23 cellular contexts compared by ENCODE assay signal in the genomic region with DNA sequence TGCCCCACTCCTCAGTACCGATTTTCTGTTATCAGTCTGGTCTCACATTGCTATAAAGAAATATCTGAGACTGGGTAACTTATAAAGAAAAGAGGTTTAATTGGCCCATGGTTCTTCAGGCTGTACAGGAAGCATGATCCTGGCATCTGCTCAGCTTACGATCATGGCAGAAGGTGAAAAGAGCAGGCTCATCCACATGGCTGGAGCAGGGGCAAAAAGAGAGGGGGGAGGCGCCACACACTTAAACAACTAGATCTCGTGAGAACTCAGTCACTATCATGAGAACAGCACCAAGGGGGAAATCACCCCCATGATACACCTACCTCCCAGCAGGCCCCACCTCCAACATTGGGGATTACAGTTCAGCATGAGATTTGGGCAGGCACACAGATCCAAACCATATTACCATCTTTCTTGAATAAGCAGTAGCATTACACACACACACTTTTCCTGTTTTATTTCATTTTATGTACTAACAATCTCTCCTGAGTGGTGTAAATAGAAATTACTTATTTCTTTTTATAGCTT. TPM values are rescaled to one million over a fixed set of nuclear protein-coding genes. Genes with fewer than 3 reads are reported as not detected.
DNase-seq lines count a peak whose midpoint lies in the region; ATAC-seq, FAIRE-seq and TF ChIP-seq lines count a peak whose summit lies in the region.
"Had no signal": no experiment of that assay in that cellular context is flagged by ENCODE, and none has a peak within 500 bp of the region (broad histone marks: within the 10 kb centered on the region; RNA-seq: fewer than 3 reads in every experiment).

No MANE protein-coding gene starts in this region.

- TF ChIP-seq POLR2A in HepG2 (IDR thresholded peaks at IDR 0.05; ENCODE audit: insufficient read depth in 1 of 2, low read depth in 2 of 2, low read length in 2 of 2), result no peak

- no peak overlapping the region for H3K4me3 Mint-ChIP-seq in Caco-2 (ENCODE audit: unreplicated experiment)
- H3K4me3 Mint-ChIP-seq in brain, result no peak overlapping the region
- no peak overlapping the region for H3K4me3 Mint-ChIP-seq in progenitor cell of endocrine pancreas (ENCODE audit: low read depth)
- H3K4me3 Mint-ChIP-seq in activated naive CD4-positive, alpha-beta T cell treated with anti-CD3 and anti-CD28 coated beads, Interleukin-2, amount 10 ng/mL, durations not matched to agents 7 days and 5 days, result no peak overlapping the region
- H3K4me3 Mint-ChIP-seq: CD8-positive, alpha-beta T cell had no signal

- intact Hi-C loops in Caco-2 (cut with micrococcal nuclease; ENCODE audit: unreplicated experiment) (no loop called here), HepG2 (cut with micrococcal nuclease; ENCODE audit: unreplicated experiment) (no loop called here)

- H3K9ac ChIP-seq in HepG2 (ENCODE audit: insufficient read depth, low read depth, low read length), result no peak overlapping the region

- no peak for DNase-seq in Caco-2
- DNase-seq in HepG2 (ENCODE audit: low spot score), result no peak
- DNase-seq in progenitor cell of endocrine pancreas (ENCODE audit: low spot score, unreplicated experiment), result no peak
- DNase-seq in activated naive CD4-positive, alpha-beta T cell treated with anti-CD3 and anti-CD28 coated beads, Interleukin-2, amount 10 ng/mL, durations not matched to agents 7 days and 5 days, result no peak
- no peak for DNase-seq in middle frontal gyrus (ENCODE audit: extremely low spot score, low spot score)
- no peak for DNase-seq in pons (ENCODE audit: low spot score)
- DNase-seq: AML-193; C1 segment of cervical spinal cord; Calu3; CD8-positive, alpha-beta T cell; EL; GF-D8; MM.1S; NCI-H1048; NCI-H1417 treated with DMSO at 0.1 percent for 48 hours; NCI-H187; NCI-H2107; NCI-H446 treated with DMSO at 0.1 percent for 48 hours; NCI-H526 treated with DMSO at 0.1 percent for 48 hours; Right ventricle myocardium superior had no signal

- TF ChIP-seq CTCF in Caco-2 (IDR thresholded peaks at IDR 0.05; ENCODE audit: insufficient read depth in 1 of 2, low read depth in 1 of 2, low read length in 1 of 2, severe bottlenecking in 1 of 2, unreplicated experiment in 1 of 2), result no peak
- no peak for TF ChIP-seq CTCF in brain (conservative IDR thresholded peaks at IDR 0.05)
- no peak for TF ChIP-seq CTCF in HepG2 (CRISPR knock-in tag; IDR thresholded peaks at IDR 0.05)
- no peak for TF ChIP-seq CTCF in progenitor cell of endocrine pancreas (IDR thresholded peaks at IDR 0.05; ENCODE audit: unreplicated experiment)

- peaks cover 3% of the 10 kb centered on the region for H3K9me3 Mint-ChIP-seq in Caco-2 (ENCODE audit: unreplicated experiment)
- peaks cover 21 to 65% (median 39%) of the 10 kb centered on the region in 5 experiments for H3K9me3 Mint-ChIP-seq in brain
- peaks cover 4% of the 10 kb centered on the region for H3K9me3 Mint-ChIP-seq in progenitor cell of endocrine pancreas (ENCODE audit: low read depth)
- H3K9me3 Mint-ChIP-seq in activated naive CD4-positive, alpha-beta T cell treated with anti-CD3 and anti-CD28 coated beads, Interleukin-2, amount 10 ng/mL, durations not matched to agents 7 days and 5 days, result peaks cover 9% of the 10 kb centered on the region
- H3K9me3 Mint-ChIP-seq: CD8-positive, alpha-beta T cell had no signal

- H3K9me3 ChIP-seq in Caco-2, result peaks cover 14% of the 10 kb centered on the region
- no peaks in the 10 kb centered on the region for H3K9me3 ChIP-seq in HepG2 (ENCODE audit: low read length)

- peak overlapping the region; percentile 39 for H3K27ac ChIP-seq in HepG2 (ENCODE audit: extremely low read length, insufficient read depth, low read length)

- H3K4me1 ChIP-seq in Caco-2 (peaks cover 8% of the 10 kb centered on the region), HepG2 (ENCODE audit: insufficient read depth, low read length) (peaks cover 48% of the 10 kb centered on the region)

- H4K20me1 ChIP-seq in HepG2 (ENCODE audit: insufficient read depth, low read length), result peaks cover 43% of the 10 kb centered on the region

- CTCF ChIA-PET in Caco-2 (lab: Charles Lee), result no interaction called here
- CTCF ChIA-PET in HepG2 (lab: Yijun Ruan, JAX; ENCODE audit: low intra/inter-chr PET ratio, low total read pairs), result no interaction called here
- CTCF ChIA-PET in activated naive CD4-positive, alpha-beta T cell treated with anti-CD3 and anti-CD28 coated beads, Interleukin-2, amount 10 ng/mL, durations not matched to agents 7 days and 5 days (lab: Charles Lee), result no interaction called here

- H3K4me3 ChIP-seq in Caco-2 (ENCODE audit: low read depth, low read length) (no peak overlapping the region), HepG2 (replicated peaks in 1 of 3; ENCODE audit: insufficient read depth in 1 of 3, low read depth in 2 of 3, low read length in 3 of 3) (no peak overlapping the region)
- H3K4me3 ChIP-seq: K562 had no signal

- H3K4me2 ChIP-seq in HepG2 (ENCODE audit: low read depth, low read length), result no peak overlapping the region

- WGBS in HepG2 (ENCODE audit: low lambda C conversion rate), result 97% methylated on average over 4 of the region's 4 CpGs

- H3K79me2 ChIP-seq in HepG2 (ENCODE audit: insufficient read depth, low read length), result peaks cover 92% of the 10 kb centered on the region

- peaks cover 7% of the 10 kb centered on the region for H3K36me3 ChIP-seq in Caco-2 (ENCODE audit: control insufficient read depth, insufficient read depth, low read length)
- H3K36me3 ChIP-seq in HepG2 (replicated peaks in 1 of 2; ENCODE audit: control insufficient read depth in 1 of 2, insufficient read depth in 2 of 2, low read length in 2 of 2), result peaks cover 31 to 76% of the 10 kb centered on the region in 2 experiments

- H3K27me3 ChIP-seq in Caco-2 (replicated peaks; ENCODE audit: control insufficient read depth, insufficient read depth, low read length) (no peaks in the 10 kb centered on the region), HepG2 (ENCODE audit: control insufficient read depth in 1 of 2, insufficient read depth in 2 of 2, low read length in 2 of 2) (no peaks in the 10 kb centered on the region)

- POLR2A ChIA-PET in Caco-2 (lab: Charles Lee) (no interaction called here), HepG2 (lab: Yijun Ruan, JAX) (no interaction called here)

- H3K4me1 Mint-ChIP-seq in Caco-2 (ENCODE audit: low read depth, unreplicated experiment), result peaks cover 15% of the 10 kb centered on the region
- H3K4me1 Mint-ChIP-seq in brain, result peaks cover 23% of the 10 kb centered on the region
- peaks cover 6% of the 10 kb centered on the region for H3K4me1 Mint-ChIP-seq in progenitor cell of endocrine pancreas (ENCODE audit: low read depth)
- peaks cover 5% of the 10 kb centered on the region for H3K4me1 Mint-ChIP-seq in activated naive CD4-positive, alpha-beta T cell treated with anti-CD3 and anti-CD28 coated beads, Interleukin-2, amount 10 ng/mL, durations not matched to agents 7 days and 5 days

- TF ChIP-seq EP300 in HepG2 (IDR thresholded peaks at IDR 0.05; ENCODE audit: low read depth in 2 of 2, low read length in 2 of 2), result no peak
- TF ChIP-seq EP300 in HepG2 (CRISPR knock-in tag; IDR thresholded peaks at IDR 0.05; ENCODE audit: borderline replicate concordance), result no peak

- no peak for TF ChIP-seq RAD21 in HepG2 (CRISPR knock-in tag; IDR thresholded peaks at IDR 0.05)

- in situ Hi-C loops in HepG2 (cut with HindIII; ENCODE audit: extremely low pct_ligation_motif_present, low pct_unique_long_range_greater_than_20kb), result no loop called here

- no peak for FAIRE-seq in HepG2 (lab: Jason Lieb, UNC)
- FAIRE-seq: H54, K562 had no signal

- peak overlapping the region; percentile 76 for H3K27ac Mint-ChIP-seq in Caco-2 (ENCODE audit: unreplicated experiment)
- peak overlapping the region in 3 of 5 experiments; percentile 19 to 79 (median 65) for H3K27ac Mint-ChIP-seq in brain
- peak overlapping the region; percentile 80 for H3K27ac Mint-ChIP-seq in progenitor cell of endocrine pancreas
- H3K27ac Mint-ChIP-seq in activated naive CD4-positive, alpha-beta T cell treated with anti-CD3 and anti-CD28 coated beads, Interleukin-2, amount 10 ng/mL, durations not matched to agents 7 days and 5 days, result no peak overlapping the region
- H3K27ac Mint-ChIP-seq: CD8-positive, alpha-beta T cell had no signal

- no peak overlapping the region for H2AFZ ChIP-seq in HepG2 (ENCODE audit: low read length)

- H3K27me3 Mint-ChIP-seq in Caco-2 (ENCODE audit: insufficient read depth, unreplicated experiment) (no peaks in the 10 kb centered on the region), brain (peaks cover 4% of the 10 kb centered on the region), progenitor cell of endocrine pancreas (no peaks in the 10 kb centered on the region)
- H3K27me3 Mint-ChIP-seq in activated naive CD4-positive, alpha-beta T cell treated with anti-CD3 and anti-CD28 coated beads, Interleukin-2, amount 10 ng/mL, durations not matched to agents 7 days and 5 days, result no peaks in the 10 kb centered on the region

- peak; percentile 10 for ATAC-seq in HepG2
- ATAC-seq: CD8-positive, alpha-beta T cell; K562 had no signal

- no TSS peak for BruUV-seq in Caco-2 (replicated peaks; lab: Mats Ljungman, UMichigan)
- BruUV-seq in HepG2 (replicated peaks; lab: Mats Ljungman, UMichigan), result no TSS peak

- H3K36me3 Mint-ChIP-seq in Caco-2 (ENCODE audit: insufficient read depth, unreplicated experiment) (peaks cover 86% of the 10 kb centered on the region), brain (peaks cover 95% of the 10 kb centered on the region), progenitor cell of endocrine pancreas (ENCODE audit: insufficient read depth) (peaks cover 72% of the 10 kb centered on the region)
- peaks cover 69% of the 10 kb centered on the region for H3K36me3 Mint-ChIP-seq in activated naive CD4-positive, alpha-beta T cell treated with anti-CD3 and anti-CD28 coated beads, Interleukin-2, amount 10 ng/mL, durations not matched to agents 7 days and 5 days

RNA-seq across cellular contexts. Expression of a gene that starts 53.3 kb away (rescaled TPM):
- 54.7 and 58.2 TPM in 2 replicates for total RNA-seq in Caco-2 (2022)
- 24.1 TPM for polyA plus RNA-seq in brain (ENCODE audit: insufficient read depth, low read depth, low replicate concordance)
- total RNA-seq in HepG2 (2016; rRNA removed; fragmentation: Illumina TruSeq; extraction: Trizol), result 106 and 118 TPM in 2 replicates
- 122 and 139 TPM in 2 replicates for total RNA-seq in HepG2 (2016; cell fraction: cytosol; rRNA removed; fragmentation: Illumina TruSeq; extraction: Trizol; ENCODE audit: low read depth)
- total RNA-seq in HepG2 (2016; cell fraction: insoluble cytoplasmic fraction; rRNA removed; fragmentation: Illumina TruSeq; extraction: Trizol), result 99.4 and 119 TPM in 2 replicates
- total RNA-seq in HepG2 (2016; cell fraction: membrane; rRNA removed; fragmentation: Illumina TruSeq; extraction: Trizol), result 66.5 and 76.0 TPM in 2 replicates
- 103 and 118 TPM in 2 replicates for total RNA-seq in HepG2 (2016; cell fraction: nucleus; rRNA removed; fragmentation: Illumina TruSeq; extraction: Trizol)
- 70.3 and 100 TPM in 2 replicates for polyA plus RNA-seq in HepG2 (2011; rRNA removed)
- 34.7 and 45.8 TPM in 2 replicates for polyA plus RNA-seq in HepG2 (2011; cell fraction: cytosol; rRNA removed)
- polyA plus RNA-seq in HepG2 (2011; cell fraction: nucleus; rRNA removed), result 47.7 and 50.1 TPM in 2 replicates
- 45.5 and 53.7 TPM in 2 replicates for polyA plus RNA-seq in HepG2 (2012)
- polyA plus RNA-seq in HepG2 (2016; cell fraction: cytosol; fragmentation: Illumina TruSeq; extraction: Trizol; ENCODE audit: low read depth), result 3.2 and 3.5 TPM in 2 replicates
- polyA plus RNA-seq in HepG2 (2016; cell fraction: insoluble cytoplasmic fraction; fragmentation: Illumina TruSeq; extraction: Trizol; ENCODE audit: low read depth), result 140 and 150 TPM in 2 replicates
- 12.3 and 15.0 TPM in 2 replicates for polyA plus RNA-seq in HepG2 (2016; cell fraction: membrane; fragmentation: Illumina TruSeq; extraction: Trizol; ENCODE audit: low read depth)
- polyA plus RNA-seq in HepG2 (2016; cell fraction: nucleus; fragmentation: Illumina TruSeq; extraction: Trizol; ENCODE audit: insufficient read depth, low read depth), result 118 and 128 TPM in 2 replicates
- polyA minus RNA-seq in HepG2 (2011; rRNA and poly(A)+ RNA removed; ENCODE audit: low replicate concordance), result 19.6 and 88.1 TPM in 2 replicates
- polyA minus RNA-seq in HepG2 (2011; cell fraction: cytosol; rRNA and poly(A)+ RNA removed), result 86.8 and 89.8 TPM in 2 replicates
- polyA minus RNA-seq in HepG2 (2011; cell fraction: nucleus; rRNA and poly(A)+ RNA removed), result 194 and 209 TPM in 2 replicates
- 112 and 114 TPM in 2 replicates for total RNA-seq in progenitor cell of endocrine pancreas
